1 cellular context compared by ENCODE assay signal in genomic region chr22:30875481-30876215, GRCh38.
TF ChIP-seq lines count a peak whose summit lies in the region.

No MANE protein-coding gene starts in this region.

TF ChIP-seq in WTC11, 78 proteins besides CTCF, POLR2A, EP300 and RAD21 (continued from another document):
- TF ChIP-seq MAX (CRISPR knock-in tag; IDR thresholded peaks at IDR 0.05) (no peak), CDX4 (CRISPR knock-in tag; IDR thresholded peaks at IDR 0.05; ENCODE audit: borderline replicate concordance) (no peak), HMGA2 (CRISPR knock-in tag; IDR thresholded peaks at IDR 0.05) (no peak), JUN (CRISPR knock-in tag; IDR thresholded peaks at IDR 0.05) (no peak), ETV6 (CRISPR knock-in tag; IDR thresholded peaks at IDR 0.05) (no peak), SOX15 (CRISPR knock-in tag; IDR thresholded peaks at IDR 0.05) (no peak), ZMAT4 (CRISPR knock-in tag; IDR thresholded peaks at IDR 0.05) (no peak)
